24 cellular contexts compared by ENCODE assay signal in the genomic region with DNA sequence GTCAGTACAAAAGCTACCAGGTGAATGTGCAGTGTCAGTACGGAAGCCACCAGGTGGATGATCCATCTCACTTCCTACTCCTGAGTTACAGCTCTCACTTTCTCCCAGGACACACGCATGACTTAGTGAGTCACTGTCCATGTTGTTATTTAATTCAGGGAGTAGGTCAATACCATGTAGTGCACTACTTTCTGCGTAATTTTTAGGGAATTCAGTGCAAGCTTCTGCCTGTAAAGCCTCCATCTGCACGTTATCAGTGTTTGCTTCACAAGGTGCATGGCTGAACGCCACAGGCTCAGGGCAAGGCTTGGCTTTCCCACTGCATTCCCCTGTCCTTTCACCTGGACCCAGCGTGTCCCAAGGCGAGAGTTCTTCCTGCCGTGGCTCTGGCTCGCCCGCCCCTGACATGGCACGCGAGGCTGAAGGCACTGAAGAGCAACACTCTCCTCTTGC. TPM values are rescaled to one million over a fixed set of nuclear protein-coding genes. Genes with fewer than 3 reads are reported as not detected.
DNase-seq lines count a peak whose midpoint lies in the region; ATAC-seq and TF ChIP-seq lines count a peak whose summit lies in the region.
"Had no signal": no experiment of that assay in that cellular context is flagged by ENCODE, and none has a peak within 500 bp of the region (broad histone marks: within the 10 kb centered on the region; RNA-seq: fewer than 3 reads in every experiment).

No MANE protein-coding gene starts in this region.

- peaks cover 33% of the 10 kb centered on the region for H3K4me1 Mint-ChIP-seq in activated T-helper 1 cell treated with anti-CD3 and anti-CD28 coated beads, Interleukin-12 subunit alpha, Interleukin-12 subunit beta, Interleukin-2, Interleukin-4 antibody, amounts not matched to agents 30 ng/mL and 10 ng/mL and 1 ng/mL, durations not matched to agents 14 hours and 24 hours and 36 hours (ENCODE audit: low read depth)
- no peaks in the 10 kb centered on the region for H3K4me1 Mint-ChIP-seq in neural crest cell
- peaks cover 7 to 51% (median 28%) of the 10 kb centered on the region in 4 donors for H3K4me1 Mint-ChIP-seq in naive thymus-derived CD8-positive, alpha-beta T cell

- no peaks in the 10 kb centered on the region for H3K27me3 ChIP-seq in cardiac muscle cell
- H3K27me3 ChIP-seq: upper lobe of left lung had no signal

- no peak overlapping the region for H3K4me3 Mint-ChIP-seq in activated T-helper 1 cell treated with anti-CD3 and anti-CD28 coated beads, Interleukin-12 subunit alpha, Interleukin-12 subunit beta, Interleukin-2, Interleukin-4 antibody, amounts not matched to agents 30 ng/mL and 10 ng/mL and 1 ng/mL, durations not matched to agents 14 hours and 24 hours and 36 hours
- no peak overlapping the region for H3K4me3 Mint-ChIP-seq in neural crest cell
- no peak overlapping the region for H3K4me3 Mint-ChIP-seq in naive thymus-derived CD8-positive, alpha-beta T cell
- H3K4me3 Mint-ChIP-seq: activated naive CD8-positive, alpha-beta T cell; CD8-positive, alpha-beta memory T cell; dendritic cell treated with granulocyte-macrophage colony-stimulating factor and Interleukin-4, amounts not matched to agents 40 ng/mL and 50 ng/mL, for 4 days; stimulated activated naive CD8-positive, alpha-beta T cell treated with anti-CD3 and anti-CD28 coated beads, Interleukin-15, amount 100 ng/mL, for 72 hours; T-helper 17 cell had no signal

- intact Hi-C loops in activated T-helper 1 cell treated with anti-CD3 and anti-CD28 coated beads, Interleukin-12 subunit alpha, Interleukin-12 subunit beta, Interleukin-2, Interleukin-4 antibody, amounts not matched to agents 30 ng/mL and 10 ng/mL and 1 ng/mL, durations not matched to agents 14 hours and 24 hours and 36 hours (cut with micrococcal nuclease) = loop anchor here (2.0 kb wide), 1 partner anchor 59 kb away; the partner anchor contains the start of gene LARP4B

- no peaks in the 10 kb centered on the region for H3K9me3 ChIP-seq in cardiac muscle cell (ENCODE audit: low read depth)
- H3K9me3 ChIP-seq: upper lobe of left lung had no signal

- H3K4me1 ChIP-seq in cardiac muscle cell (ENCODE audit: low read depth) = peaks cover 19% of the 10 kb centered on the region
- H3K4me1 ChIP-seq: parathyroid adenoma had no signal

- ATAC-seq in HG03565 (IDR thresholded peaks at IDR 0.05; ENCODE audit: unreplicated experiment) = no peak
- ATAC-seq in naive thymus-derived CD8-positive, alpha-beta T cell = no peak
- no peak for ATAC-seq in HG02852 (IDR thresholded peaks at IDR 0.05; ENCODE audit: unreplicated experiment)
- ATAC-seq: stimulated activated naive CD8-positive, alpha-beta T cell treated with anti-CD3 and anti-CD28 coated beads, Interleukin-15, amount 100 ng/mL, for 72 hours; T-helper 17 cell had no signal

- TF ChIP-seq CTCF in cardiac muscle cell (IDR thresholded peaks at IDR 0.05; ENCODE audit: low read depth, low read length) (no peak), neural crest cell (conservative IDR thresholded peaks at IDR 0.05) (no peak)

- H3K4me3 ChIP-seq in cardiac muscle cell = no peak overlapping the region
- H3K4me3 ChIP-seq: PC-9, skin epidermis, upper lobe of left lung had no signal

- peak overlapping the region; percentile 61 for H3K27ac Mint-ChIP-seq in activated T-helper 1 cell treated with anti-CD3 and anti-CD28 coated beads, Interleukin-12 subunit alpha, Interleukin-12 subunit beta, Interleukin-2, Interleukin-4 antibody, amounts not matched to agents 30 ng/mL and 10 ng/mL and 1 ng/mL, durations not matched to agents 14 hours and 24 hours and 36 hours
- peak overlapping the region; percentile 89 for H3K27ac Mint-ChIP-seq in neural crest cell (ENCODE audit: unreplicated experiment)
- peak overlapping the region in 3 of 10 donors; percentile 32 to 67 (median 47) for H3K27ac Mint-ChIP-seq in naive thymus-derived CD8-positive, alpha-beta T cell
- H3K27ac Mint-ChIP-seq: activated naive CD8-positive, alpha-beta T cell had no signal

- DNase-seq in G401 (ENCODE audit: low spot score) = peak; percentile 68
- no peak for DNase-seq in activated T-helper 1 cell treated with anti-CD3 and anti-CD28 coated beads, Interleukin-12 subunit alpha, Interleukin-12 subunit beta, Interleukin-2, Interleukin-4 antibody, amounts not matched to agents 30 ng/mL and 10 ng/mL and 1 ng/mL, durations not matched to agents 14 hours and 24 hours and 36 hours (ENCODE audit: low spot score)
- DNase-seq in cardiac muscle cell (ENCODE audit: low read depth in 1 of 2, low spot score in 1 of 2) = no peak
- no peak for DNase-seq in neural crest cell (ENCODE audit: low read depth, low spot score)
- no peak for DNase-seq in naive thymus-derived CD8-positive, alpha-beta T cell
- DNase-seq in LoVo (ENCODE audit: low spot score) = no peak
- DNase-seq: activated CD4-positive, alpha-beta T cell treated with anti-CD3 and anti-CD28 coated beads, Interleukin-2, amount 50 U/mL, for 4 hours; CD8-positive, alpha-beta memory T cell; hippocampal formation; mammary epithelial cell; NCI-H1048; NCI-H187 treated with DMSO at 0.1 percent for 48 hours; NCI-H2227 treated with DMSO at 0.1 percent for 48 hours; PC-9; stimulated activated naive CD8-positive, alpha-beta T cell treated with anti-CD3 and anti-CD28 coated beads, Interleukin-15, amount 100 ng/mL, for 72 hours; T-helper 17 cell had no signal

- POLR2A ChIA-PET in naive thymus-derived CD8-positive, alpha-beta T cell (lab: Charles Lee) = no interaction called here

- peaks cover 26% of the 10 kb centered on the region for H3K36me3 Mint-ChIP-seq in activated T-helper 1 cell treated with anti-CD3 and anti-CD28 coated beads, Interleukin-12 subunit alpha, Interleukin-12 subunit beta, Interleukin-2, Interleukin-4 antibody, amounts not matched to agents 30 ng/mL and 10 ng/mL and 1 ng/mL, durations not matched to agents 14 hours and 24 hours and 36 hours (ENCODE audit: low read depth)
- peaks cover 4% of the 10 kb centered on the region for H3K36me3 Mint-ChIP-seq in neural crest cell (ENCODE audit: low read depth)
- peaks cover 5 to 77% (median 9%) of the 10 kb centered on the region in 3 donors for H3K36me3 Mint-ChIP-seq in naive thymus-derived CD8-positive, alpha-beta T cell

- no peaks in the 10 kb centered on the region for H3K36me3 ChIP-seq in cardiac muscle cell

- H3K27me3 Mint-ChIP-seq in activated T-helper 1 cell treated with anti-CD3 and anti-CD28 coated beads, Interleukin-12 subunit alpha, Interleukin-12 subunit beta, Interleukin-2, Interleukin-4 antibody, amounts not matched to agents 30 ng/mL and 10 ng/mL and 1 ng/mL, durations not matched to agents 14 hours and 24 hours and 36 hours (ENCODE audit: insufficient read depth) = no peaks in the 10 kb centered on the region
- no peaks in the 10 kb centered on the region for H3K27me3 Mint-ChIP-seq in neural crest cell (ENCODE audit: low read depth)
- H3K27me3 Mint-ChIP-seq in naive thymus-derived CD8-positive, alpha-beta T cell = no peaks in the 10 kb centered on the region
- H3K27me3 Mint-ChIP-seq: activated naive CD8-positive, alpha-beta T cell; CD8-positive, alpha-beta memory T cell; dendritic cell treated with granulocyte-macrophage colony-stimulating factor and Interleukin-4, amounts not matched to agents 40 ng/mL and 50 ng/mL, for 4 days; stimulated activated naive CD8-positive, alpha-beta T cell treated with anti-CD3 and anti-CD28 coated beads, Interleukin-15, amount 100 ng/mL, for 72 hours; T-helper 17 cell had no signal

- no peaks in the 10 kb centered on the region for H3K9me3 Mint-ChIP-seq in activated T-helper 1 cell treated with anti-CD3 and anti-CD28 coated beads, Interleukin-12 subunit alpha, Interleukin-12 subunit beta, Interleukin-2, Interleukin-4 antibody, amounts not matched to agents 30 ng/mL and 10 ng/mL and 1 ng/mL, durations not matched to agents 14 hours and 24 hours and 36 hours
- H3K9me3 Mint-ChIP-seq in neural crest cell = no peaks in the 10 kb centered on the region
- H3K9me3 Mint-ChIP-seq in naive thymus-derived CD8-positive, alpha-beta T cell = no peaks in the 10 kb centered on the region
- H3K9me3 Mint-ChIP-seq: CD8-positive, alpha-beta memory T cell; dendritic cell treated with granulocyte-macrophage colony-stimulating factor and Interleukin-4, amounts not matched to agents 40 ng/mL and 50 ng/mL, for 4 days; stimulated activated naive CD8-positive, alpha-beta T cell treated with anti-CD3 and anti-CD28 coated beads, Interleukin-15, amount 100 ng/mL, for 72 hours had no signal

- peak overlapping the region; percentile 49 for H3K27ac ChIP-seq in cardiac muscle cell
- H3K27ac ChIP-seq: epithelial cell of prostate, parathyroid adenoma, PC-9, skin epidermis, upper lobe of left lung had no signal

- in situ Hi-C loops in G401 (cut with HindIII; ENCODE audit: low sequenced_read_pairs) = no loop called here

RNA-seq across cellular contexts. Expression of gene LARP4B, which starts 59.5 kb away (rescaled TPM):
- total RNA-seq in G401 (2014; rRNA removed; shearing (Covaris generic)) = 15.2 and 24.3 TPM in 2 replicates
- total RNA-seq in activated T-helper 1 cell treated with anti-CD3 and anti-CD28 coated beads, Interleukin-12 subunit alpha, Interleukin-12 subunit beta, Interleukin-2, Interleukin-4 antibody, amounts not matched to agents 30 ng/mL and 10 ng/mL and 1 ng/mL, durations not matched to agents 14 hours and 24 hours and 36 hours = 172 and 174 TPM in 2 replicates
- 35.3 and 36.2 TPM in 2 replicates for total RNA-seq in cardiac muscle cell
- polyA plus RNA-seq in cardiac muscle cell = 23.4 and 43.2 TPM in 2 replicates
- 75.2 and 75.4 TPM in 2 replicates for total RNA-seq in neural crest cell
- 10 to 100 TPM; 88.2 to 94.8 TPM for total RNA-seq in naive thymus-derived CD8-positive, alpha-beta T cell
- polyA plus RNA-seq in naive thymus-derived CD8-positive, alpha-beta T cell = 10 to 100 TPM; 22.8 to 40.5 (median 28.1) TPM
